ENCODE assay signal across 7 cellular contexts in the genomic region with DNA sequence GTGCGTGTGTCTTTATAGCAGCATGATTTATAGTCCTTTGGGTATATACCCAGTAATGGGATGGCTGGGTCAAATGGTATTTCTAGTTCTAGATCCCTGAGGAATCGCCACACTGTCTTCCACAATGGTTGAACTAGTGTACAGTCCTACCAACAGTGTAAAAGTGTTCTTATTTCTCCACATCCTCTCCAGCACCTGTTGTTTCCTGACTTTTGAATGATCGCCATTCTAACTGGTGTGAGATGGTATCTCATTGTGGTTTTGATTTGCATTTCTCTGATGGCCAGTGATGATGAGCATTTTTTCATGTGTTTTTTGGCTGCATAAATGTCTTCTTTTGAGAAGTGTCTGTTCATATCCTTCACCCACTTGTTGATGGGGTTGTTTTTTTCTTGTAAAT. TPM values are rescaled to one million over a fixed set of nuclear protein-coding genes. Genes with fewer than 3 reads are reported as not detected.
DNase-seq lines count a peak whose midpoint lies in the region; ATAC-seq and TF ChIP-seq lines count a peak whose summit lies in the region.
"Not testable (repeated sequence)": the region's sequence is repeated elsewhere in the genome, so short reads cannot be mapped to it uniquely, and the experiment has no call there.

No MANE protein-coding gene starts in this region.

- not testable (repeated sequence) for H3K4me1 Mint-ChIP-seq in Calu3 (ENCODE audit: low read depth, unreplicated experiment)
- H3K4me1 Mint-ChIP-seq in T-cell (peaks cover 54 to 65% (median 57%) of the 10 kb centered on the region in 3 donors), memory B cell (peaks cover 12% of the 10 kb centered on the region)
- H3K4me1 Mint-ChIP-seq in activated CD4-positive, alpha-beta memory T cell treated with anti-CD3 and anti-CD28 coated beads for 36 hours (ENCODE audit: low read depth): peaks cover 39% of the 10 kb centered on the region
- peaks cover 48% of the 10 kb centered on the region for H3K4me1 Mint-ChIP-seq in activated T-helper 1 cell treated with anti-CD3 and anti-CD28 coated beads, Interleukin-12 subunit alpha, Interleukin-12 subunit beta, Interleukin-2, Interleukin-4 antibody, amounts not matched to agents 30 ng/mL and 10 ng/mL and 1 ng/mL, durations not matched to agents 14 hours and 24 hours and 36 hours (ENCODE audit: low read depth)
- H3K4me1 Mint-ChIP-seq in activated naive CD8-positive, alpha-beta T cell treated with anti-CD3 and anti-CD28 coated beads, Interleukin-2, amount 10 ng/mL, durations not matched to agents 7 days and 5 days: peaks cover 60% of the 10 kb centered on the region
- H3K4me1 Mint-ChIP-seq in stimulated activated naive CD8-positive, alpha-beta T cell treated with anti-CD3 and anti-CD28 coated beads, Interleukin-15, Interleukin-2, amounts not matched to agents 100 ng/mL and 50 ng/mL, for 24 hours (ENCODE audit: low read depth): peaks cover 72% of the 10 kb centered on the region

- intact Hi-C loops in Calu3 (cut with micrococcal nuclease; ENCODE audit: unreplicated experiment): not testable (repeated sequence)
- intact Hi-C loops in activated CD4-positive, alpha-beta memory T cell treated with anti-CD3 and anti-CD28 coated beads for 36 hours (cut with micrococcal nuclease): loop anchor here (10.0 kb wide), 1 partner anchor 343 kb away; no protein-coding TSS in a partner anchor
- intact Hi-C loops in activated T-helper 1 cell treated with anti-CD3 and anti-CD28 coated beads, Interleukin-12 subunit alpha, Interleukin-12 subunit beta, Interleukin-2, Interleukin-4 antibody, amounts not matched to agents 30 ng/mL and 10 ng/mL and 1 ng/mL, durations not matched to agents 14 hours and 24 hours and 36 hours (cut with micrococcal nuclease): loop anchor here (5.0 kb wide), 2 partner anchors 145 to 235 kb away; no protein-coding TSS in a partner anchor

- CTCF ChIA-PET in Calu3 (lab: Charles Lee); T-cell (lab: Charles Lee); activated CD4-positive, alpha-beta memory T cell treated with anti-CD3 and anti-CD28 coated beads for 36 hours (lab: Charles Lee): not testable (repeated sequence)

- not testable (repeated sequence) for H3K27ac Mint-ChIP-seq in Calu3 (ENCODE audit: unreplicated experiment); activated T-helper 1 cell treated with anti-CD3 and anti-CD28 coated beads, Interleukin-12 subunit alpha, Interleukin-12 subunit beta, Interleukin-2, Interleukin-4 antibody, amounts not matched to agents 30 ng/mL and 10 ng/mL and 1 ng/mL, durations not matched to agents 14 hours and 24 hours and 36 hours; memory B cell
- peak overlapping the region in 1 of 2 donors; percentile 68 for H3K27ac Mint-ChIP-seq in T-cell
- H3K27ac Mint-ChIP-seq in activated CD4-positive, alpha-beta memory T cell treated with anti-CD3 and anti-CD28 coated beads for 36 hours: peak overlapping the region; percentile 58
- peak overlapping the region; percentile 45 for H3K27ac Mint-ChIP-seq in activated naive CD8-positive, alpha-beta T cell treated with anti-CD3 and anti-CD28 coated beads, Interleukin-2, amount 10 ng/mL, durations not matched to agents 7 days and 5 days
- peak overlapping the region; percentile 55 for H3K27ac Mint-ChIP-seq in stimulated activated naive CD8-positive, alpha-beta T cell treated with anti-CD3 and anti-CD28 coated beads, Interleukin-15, Interleukin-2, amounts not matched to agents 100 ng/mL and 50 ng/mL, for 24 hours

- not testable (repeated sequence) for BruUV-seq in Calu3 (replicated peaks; lab: Mats Ljungman, UMichigan)

- not testable (repeated sequence) for DNase-seq in Calu3; T-cell; activated CD4-positive, alpha-beta memory T cell treated with anti-CD3 and anti-CD28 coated beads for 36 hours; activated T-helper 1 cell treated with anti-CD3 and anti-CD28 coated beads, Interleukin-12 subunit alpha, Interleukin-12 subunit beta, Interleukin-2, Interleukin-4 antibody, amounts not matched to agents 30 ng/mL and 10 ng/mL and 1 ng/mL, durations not matched to agents 14 hours and 24 hours and 36 hours (ENCODE audit: low spot score); activated naive CD8-positive, alpha-beta T cell treated with anti-CD3 and anti-CD28 coated beads, Interleukin-2, amount 10 ng/mL, durations not matched to agents 7 days and 5 days; memory B cell (ENCODE audit: low spot score in 2 of 2)

- not testable (repeated sequence) for H3K27me3 Mint-ChIP-seq in Calu3 (ENCODE audit: unreplicated experiment); T-cell; activated CD4-positive, alpha-beta memory T cell treated with anti-CD3 and anti-CD28 coated beads for 36 hours; activated T-helper 1 cell treated with anti-CD3 and anti-CD28 coated beads, Interleukin-12 subunit alpha, Interleukin-12 subunit beta, Interleukin-2, Interleukin-4 antibody, amounts not matched to agents 30 ng/mL and 10 ng/mL and 1 ng/mL, durations not matched to agents 14 hours and 24 hours and 36 hours (ENCODE audit: insufficient read depth); activated naive CD8-positive, alpha-beta T cell treated with anti-CD3 and anti-CD28 coated beads, Interleukin-2, amount 10 ng/mL, durations not matched to agents 7 days and 5 days; memory B cell; stimulated activated naive CD8-positive, alpha-beta T cell treated with anti-CD3 and anti-CD28 coated beads, Interleukin-15, Interleukin-2, amounts not matched to agents 100 ng/mL and 50 ng/mL, for 24 hours

- POLR2A ChIA-PET in T-cell (lab: Charles Lee); activated CD4-positive, alpha-beta memory T cell treated with anti-CD3 and anti-CD28 coated beads for 36 hours (lab: Charles Lee); activated naive CD8-positive, alpha-beta T cell treated with anti-CD3 and anti-CD28 coated beads, Interleukin-2, amount 10 ng/mL, durations not matched to agents 7 days and 5 days (lab: Charles Lee): not testable (repeated sequence)

- not testable (repeated sequence) for ATAC-seq in T-cell (replicated peaks in 1 of 4); activated naive CD8-positive, alpha-beta T cell treated with anti-CD3 and anti-CD28 coated beads, Interleukin-2, amount 10 ng/mL, durations not matched to agents 7 days and 5 days (ENCODE audit: low read depth); memory B cell (ENCODE audit: low read depth)

- H3K4me3 Mint-ChIP-seq in Calu3 (ENCODE audit: low read depth, unreplicated experiment) (peak overlapping the region; percentile 95), T-cell (peak overlapping the region in 2 of 3 donors; percentile 49 to 88), memory B cell (peak overlapping the region; percentile 58)
- H3K4me3 Mint-ChIP-seq in activated CD4-positive, alpha-beta memory T cell treated with anti-CD3 and anti-CD28 coated beads for 36 hours: peak overlapping the region; percentile 46
- H3K4me3 Mint-ChIP-seq in activated T-helper 1 cell treated with anti-CD3 and anti-CD28 coated beads, Interleukin-12 subunit alpha, Interleukin-12 subunit beta, Interleukin-2, Interleukin-4 antibody, amounts not matched to agents 30 ng/mL and 10 ng/mL and 1 ng/mL, durations not matched to agents 14 hours and 24 hours and 36 hours: peak overlapping the region; percentile 70
- peak overlapping the region; percentile 86 for H3K4me3 Mint-ChIP-seq in activated naive CD8-positive, alpha-beta T cell treated with anti-CD3 and anti-CD28 coated beads, Interleukin-2, amount 10 ng/mL, durations not matched to agents 7 days and 5 days
- peak overlapping the region; percentile 79 for H3K4me3 Mint-ChIP-seq in stimulated activated naive CD8-positive, alpha-beta T cell treated with anti-CD3 and anti-CD28 coated beads, Interleukin-15, Interleukin-2, amounts not matched to agents 100 ng/mL and 50 ng/mL, for 24 hours

- H3K36me3 Mint-ChIP-seq in Calu3 (ENCODE audit: insufficient read depth, unreplicated experiment): peaks cover 17% of the 10 kb centered on the region
- H3K36me3 Mint-ChIP-seq in T-cell: peaks cover 20% of the 10 kb centered on the region
- H3K36me3 Mint-ChIP-seq in activated CD4-positive, alpha-beta memory T cell treated with anti-CD3 and anti-CD28 coated beads for 36 hours: peaks cover 34% of the 10 kb centered on the region
- H3K36me3 Mint-ChIP-seq in activated T-helper 1 cell treated with anti-CD3 and anti-CD28 coated beads, Interleukin-12 subunit alpha, Interleukin-12 subunit beta, Interleukin-2, Interleukin-4 antibody, amounts not matched to agents 30 ng/mL and 10 ng/mL and 1 ng/mL, durations not matched to agents 14 hours and 24 hours and 36 hours (ENCODE audit: low read depth): peaks cover 42% of the 10 kb centered on the region
- H3K36me3 Mint-ChIP-seq in activated naive CD8-positive, alpha-beta T cell treated with anti-CD3 and anti-CD28 coated beads, Interleukin-2, amount 10 ng/mL, durations not matched to agents 7 days and 5 days: peaks cover 46% of the 10 kb centered on the region
- H3K36me3 Mint-ChIP-seq in memory B cell: peaks cover 13% of the 10 kb centered on the region
- H3K36me3 Mint-ChIP-seq in stimulated activated naive CD8-positive, alpha-beta T cell treated with anti-CD3 and anti-CD28 coated beads, Interleukin-15, Interleukin-2, amounts not matched to agents 100 ng/mL and 50 ng/mL, for 24 hours (ENCODE audit: low read depth): peaks cover 46% of the 10 kb centered on the region

- not testable (repeated sequence) for H3K9me3 Mint-ChIP-seq in Calu3 (ENCODE audit: low read depth, unreplicated experiment); T-cell; activated CD4-positive, alpha-beta memory T cell treated with anti-CD3 and anti-CD28 coated beads for 36 hours; activated T-helper 1 cell treated with anti-CD3 and anti-CD28 coated beads, Interleukin-12 subunit alpha, Interleukin-12 subunit beta, Interleukin-2, Interleukin-4 antibody, amounts not matched to agents 30 ng/mL and 10 ng/mL and 1 ng/mL, durations not matched to agents 14 hours and 24 hours and 36 hours; activated naive CD8-positive, alpha-beta T cell treated with anti-CD3 and anti-CD28 coated beads, Interleukin-2, amount 10 ng/mL, durations not matched to agents 7 days and 5 days; memory B cell; stimulated activated naive CD8-positive, alpha-beta T cell treated with anti-CD3 and anti-CD28 coated beads, Interleukin-15, Interleukin-2, amounts not matched to agents 100 ng/mL and 50 ng/mL, for 24 hours

- not testable (repeated sequence) for TF ChIP-seq CTCF in Calu3 (IDR thresholded peaks at IDR 0.05; ENCODE audit: unreplicated experiment)

RNA-seq across cellular contexts. Expression of gene VPS26C, which starts 44.9 kb away (rescaled TPM):
- total RNA-seq in Calu3 (2022): 30.6 and 32.3 TPM in 2 replicates
- 10 to 100 TPM; 47.8 to 62.7 (median 57.5) TPM for total RNA-seq in T-cell
- total RNA-seq in activated CD4-positive, alpha-beta memory T cell treated with anti-CD3 and anti-CD28 coated beads for 36 hours: 10 to 100 TPM; 50.3 to 57.2 TPM
- 53.8 and 58.9 TPM in 2 replicates for total RNA-seq in activated T-helper 1 cell treated with anti-CD3 and anti-CD28 coated beads, Interleukin-12 subunit alpha, Interleukin-12 subunit beta, Interleukin-2, Interleukin-4 antibody, amounts not matched to agents 30 ng/mL and 10 ng/mL and 1 ng/mL, durations not matched to agents 14 hours and 24 hours and 36 hours
- 10 to 100 TPM; 94.0 to 97.3 TPM for total RNA-seq in activated naive CD8-positive, alpha-beta T cell treated with anti-CD3 and anti-CD28 coated beads, Interleukin-2, amount 10 ng/mL, durations not matched to agents 7 days and 5 days
